In the genomic region with DNA sequence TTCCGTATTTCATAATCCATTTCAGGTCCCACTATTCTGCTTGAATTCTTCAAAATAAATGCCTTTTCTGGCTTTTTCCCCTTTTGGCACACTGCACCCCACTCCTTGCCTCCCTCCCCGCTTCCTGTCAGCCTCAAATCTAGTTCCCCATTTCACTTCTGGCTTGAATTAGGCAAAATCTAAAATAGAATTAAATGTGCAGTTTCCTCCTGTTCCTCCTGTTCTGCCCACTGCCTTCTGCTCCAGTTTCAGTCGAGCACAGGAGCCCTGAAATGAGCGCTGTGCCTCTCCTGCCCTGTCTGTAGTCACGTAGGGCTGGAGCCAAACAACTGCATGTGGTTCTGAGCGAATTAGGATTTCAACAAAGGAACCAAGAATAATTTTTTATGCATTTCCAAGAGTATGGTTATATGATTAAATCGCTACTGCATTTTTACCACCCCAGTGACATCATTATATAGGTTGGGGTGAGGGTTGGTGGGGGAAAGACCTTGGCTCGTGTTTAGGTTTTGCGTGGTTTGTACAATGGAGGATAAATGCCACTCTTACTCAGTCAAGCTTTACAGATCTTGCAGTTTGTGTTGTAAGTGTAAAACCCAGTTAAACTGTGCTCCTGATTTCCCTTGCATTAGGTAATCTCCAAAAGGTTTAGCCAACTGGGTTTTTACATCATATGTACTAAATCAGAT, we compare ENCODE assay signal across 8 cellular contexts.
DNase-seq lines count a peak whose midpoint lies in the region; ATAC-seq and TF ChIP-seq lines count a peak whose summit lies in the region.

No MANE protein-coding gene starts in this region.

- in situ Hi-C loops in G401 (cut with HindIII; ENCODE audit: low sequenced_read_pairs): no loop called here

- TF ChIP-seq CTCF in Peyer's patch (IDR thresholded peaks at IDR 0.05) (no peak), coronary artery (IDR thresholded peaks at IDR 0.05) (no peak)

- H3K27me3 ChIP-seq in Peyer's patch: no peaks in the 10 kb centered on the region

- ATAC-seq in HG02610 (IDR thresholded peaks at IDR 0.05; ENCODE audit: unreplicated experiment) (no peak), GM19328 (IDR thresholded peaks at IDR 0.05; ENCODE audit: unreplicated experiment) (no peak), HG02973 (IDR thresholded peaks at IDR 0.05; ENCODE audit: unreplicated experiment) (no peak)

- no peak overlapping the region for H3K4me3 ChIP-seq in Peyer's patch
- H3K4me3 ChIP-seq in coronary artery: peak overlapping the region; percentile 39

- peaks cover 0 to 52% (median 0%) of the 10 kb centered on the region in 3 donors for H3K36me3 ChIP-seq in Peyer's patch

- no peaks in the 10 kb centered on the region for H3K9me3 ChIP-seq in Peyer's patch

- peaks cover 0 to 20% (median 8%) of the 10 kb centered on the region in 4 donors for H3K4me1 ChIP-seq in Peyer's patch

- no peak for TF ChIP-seq POLR2A in Peyer's patch (IDR thresholded peaks at IDR 0.05)

- peak; percentile 30 for DNase-seq in G401 (ENCODE audit: low spot score)
- peak in 1 of 3 donors; percentile 51 for DNase-seq in Peyer's patch
- DNase-seq in coronary artery (ENCODE audit: low spot score): no peak
- DNase-seq in pons (ENCODE audit: low spot score): peak; percentile 76
- no peak for DNase-seq in stimulated activated naive CD4-positive, alpha-beta T cell treated with Interleukin-2 at 50 U/mL for 16 hours (lab: John Stamatoyannopoulos, UW)

- H3K27ac ChIP-seq in Peyer's patch (peak overlapping the region; percentile 37 to 72 (median 51)), coronary artery (peak overlapping the region; percentile 56 to 73)

Comparison
In these comparisons a context has a peak if more than half of its experiments do, and no peak if none do; other contexts are left out.
1. DNase-seq: peak in G401 (single experiment) and pons (single experiment); none in coronary artery (single experiment) and stimulated activated naive CD4-positive, alpha-beta T cell treated with Interleukin-2 at 50 U/mL for 16 hours (single experiment).